Comparison of ENCODE assay signal across 11 cellular contexts in the genomic region with DNA sequence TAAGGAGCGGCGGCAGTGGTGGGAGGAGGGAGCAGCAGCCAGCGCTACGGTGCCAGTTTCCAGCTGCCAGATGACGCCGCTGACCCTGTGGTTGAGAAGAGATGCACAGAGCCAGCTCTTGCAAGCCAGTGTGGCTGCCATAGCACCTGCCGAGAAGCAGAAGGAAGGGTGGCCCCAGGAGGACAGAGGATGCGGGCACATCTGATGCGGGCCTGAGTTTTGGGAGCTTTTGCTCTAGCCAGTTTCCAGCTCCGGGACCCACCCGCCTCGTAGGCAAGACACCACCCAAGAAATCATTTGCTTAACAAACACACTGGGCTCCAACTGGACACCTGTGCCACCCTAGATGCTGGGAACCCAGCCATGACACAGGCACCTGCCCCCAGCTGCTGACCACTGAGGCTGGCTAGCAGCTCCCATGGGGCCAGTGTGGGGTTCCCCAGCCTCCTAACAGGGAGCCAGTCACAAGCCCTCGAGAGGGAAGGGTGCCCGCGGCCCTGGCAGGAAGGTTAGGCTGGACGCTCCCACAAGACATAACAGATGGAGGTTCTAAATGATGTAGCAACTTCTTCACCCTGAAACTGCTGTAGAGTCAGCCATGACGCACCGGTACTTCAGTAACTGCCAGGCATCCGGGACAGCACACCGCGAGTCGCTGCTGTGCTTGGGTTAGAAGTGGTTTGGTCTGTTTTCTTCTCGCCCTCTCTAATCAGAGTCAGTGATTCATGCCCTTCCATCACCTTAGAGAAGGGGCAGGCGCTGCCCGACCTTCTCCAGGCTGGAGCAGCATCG. TPM values are rescaled to one million over a fixed set of nuclear protein-coding genes. Genes with fewer than 3 reads are reported as not detected.
DNase-seq lines count a peak whose midpoint lies in the region; ATAC-seq and TF ChIP-seq lines count a peak whose summit lies in the region.
"Had no signal": no experiment of that assay in that cellular context is flagged by ENCODE, and none has a peak within 500 bp of the region (broad histone marks: within the 10 kb centered on the region; RNA-seq: fewer than 3 reads in every experiment).

No MANE protein-coding gene starts in this region.

- H3K27me3 ChIP-seq in right cardiac atrium (ENCODE audit: control insufficient read depth, insufficient read depth), result no peaks in the 10 kb centered on the region
- H3K27me3 ChIP-seq in MG63, result no peaks in the 10 kb centered on the region
- H3K27me3 ChIP-seq in dorsolateral prefrontal cortex, result no peaks in the 10 kb centered on the region
- H3K27me3 ChIP-seq in thyroid gland, result no peaks in the 10 kb centered on the region
- peaks cover 43% of the 10 kb centered on the region for H3K27me3 ChIP-seq in MM.1S (replicated peaks; ENCODE audit: insufficient read depth, low read length)
- H3K27me3 ChIP-seq: right lobe of liver had no signal

- no peak overlapping the region for H2AFZ ChIP-seq in MM.1S (ENCODE audit: low read length)

- intact Hi-C loops in Right ventricle myocardium inferior (cut with DNase I), result no loop called here
- intact Hi-C loops in right cardiac atrium (cut with DNase I), result no loop called here
- intact Hi-C loops in dorsolateral prefrontal cortex (cut with DNase I), result no loop called here
- intact Hi-C loops in thyroid gland (cut with DNase I), result no loop called here

- TF ChIP-seq CTCF in dorsolateral prefrontal cortex (IDR thresholded peaks at IDR 0.05 in 54 of 56, conservative IDR thresholded peaks at IDR 0.05 in 2 of 56; ENCODE audit: low read depth in 1 of 56, partially characterized antibody in 56 of 56) (no peak), thyroid gland (IDR thresholded peaks at IDR 0.05) (no peak), MM.1S (IDR thresholded peaks at IDR 0.05; ENCODE audit: low read length) (no peak)

- ATAC-seq in Right ventricle myocardium inferior (no peak), right cardiac atrium (no peak), GM19455 (IDR thresholded peaks at IDR 0.05; ENCODE audit: unreplicated experiment) (no peak)
- ATAC-seq: HCT116, right lobe of liver had no signal

- DNase-seq in Right ventricle myocardium inferior (ENCODE audit: missing footprints), result peak; percentile 53
- no peak for DNase-seq in right cardiac atrium
- DNase-seq in MG63, result peak; percentile 61
- DNase-seq in dorsolateral prefrontal cortex, result peak in 6 of 10 donors; percentile 3 to 41 (median 28)
- peak; percentile 81 to 87 for DNase-seq in thyroid gland
- no peak for DNase-seq in MM.1S
- DNase-seq in T-helper 9 cell, result no peak
- DNase-seq: NCI-H748 treated with DMSO at 0.1 percent for 48 hours had no signal

- H3K9me2 ChIP-seq in MM.1S (replicated peaks; ENCODE audit: insufficient read depth, low read length), result no peaks in the 10 kb centered on the region

- H3F3A ChIP-seq in MM.1S (ENCODE audit: insufficient read depth, low read length), result no peaks in the 10 kb centered on the region

- H3K9me3 ChIP-seq in right cardiac atrium (ENCODE audit: control insufficient read depth, low read length) (no peaks in the 10 kb centered on the region), MG63 (no peaks in the 10 kb centered on the region), thyroid gland (no peaks in the 10 kb centered on the region), MM.1S (replicated peaks; ENCODE audit: insufficient read depth, low read length) (no peaks in the 10 kb centered on the region)
- H3K9me3 ChIP-seq: right lobe of liver had no signal

- no peak overlapping the region for H3K4me2 ChIP-seq in MM.1S (ENCODE audit: low read depth, low read length)

- no peak overlapping the region for H3K9ac ChIP-seq in MM.1S (ENCODE audit: low read length)

- H3K79me2 ChIP-seq in MM.1S (ENCODE audit: low read length), result no peaks in the 10 kb centered on the region

- H3K27ac ChIP-seq in right cardiac atrium (ENCODE audit: low read length) (no peak overlapping the region), dorsolateral prefrontal cortex (peak overlapping the region in 1 of 59 donors; percentile 38), thyroid gland (peak overlapping the region in 1 of 3 donors; percentile 30), MM.1S (ENCODE audit: low read length) (no peak overlapping the region)
- H3K27ac ChIP-seq: right lobe of liver had no signal

- H3K36me3 ChIP-seq in MG63 (no peaks in the 10 kb centered on the region), thyroid gland (no peaks in the 10 kb centered on the region), MM.1S (replicated peaks; ENCODE audit: insufficient read depth, low read length) (no peaks in the 10 kb centered on the region)
- H3K36me3 ChIP-seq: right lobe of liver had no signal

- H3K4me1 ChIP-seq in right cardiac atrium (ENCODE audit: control insufficient read depth, insufficient read depth, low read length) (no peaks in the 10 kb centered on the region), thyroid gland (peaks cover 0 to 8% of the 10 kb centered on the region in 2 donors), MM.1S (ENCODE audit: low read length) (no peaks in the 10 kb centered on the region)
- H3K4me1 ChIP-seq: right lobe of liver had no signal

- WGBS in right cardiac atrium, result 88% methylated on average over 26 of the region's 26 CpGs
- 64 to 75% methylated on average over 24 to 25 of the region's 26 CpGs for WGBS in thyroid gland, 2 donors

- no peaks in the 10 kb centered on the region for H4K20me1 ChIP-seq in MM.1S (ENCODE audit: insufficient read depth, low read length)

- no peak for TF ChIP-seq POLR2A in thyroid gland (IDR thresholded peaks at IDR 0.05)

- H3K4me3 ChIP-seq in right cardiac atrium (ENCODE audit: low read length) (no peak overlapping the region), MG63 (no peak overlapping the region), dorsolateral prefrontal cortex (no peak overlapping the region), thyroid gland (replicated peaks in 1 of 3) (no peak overlapping the region), MM.1S (ENCODE audit: low read length) (no peak overlapping the region)
- H3K4me3 ChIP-seq: right lobe of liver had no signal

RNA-seq across cellular contexts. Expression of a gene that starts 8.9 kb away (rescaled TPM):
- total RNA-seq in Right ventricle myocardium inferior (0.51 TPM), right cardiac atrium (under 1 TPM; 0.23 to 0.40 (median 0.34) TPM), dorsolateral prefrontal cortex (10 to 100 TPM in 16 of 120 experiments, 1 to 10 TPM in 104; 3.0 to 16.7 (median 6.9) TPM), thyroid gland (1 to 10 TPM; 2.0 to 4.9 (median 2.4) TPM)
- 0.20 TPM for polyA plus RNA-seq in right cardiac atrium
- total RNA-seq in MG63 (2014; rRNA removed; shearing (Covaris generic); ENCODE audit: low replicate concordance), result 0.57 TPM in 1 of 2 replicates, not detected in the other

RNA-seq across cellular contexts. Expression of a gene that starts 34.9 kb away (rescaled TPM):
- total RNA-seq in Right ventricle myocardium inferior, result 21.0 TPM
- total RNA-seq in right cardiac atrium, result 10 to 100 TPM; 11.6 to 18.2 (median 14.6) TPM
- 20.8 TPM for polyA plus RNA-seq in right cardiac atrium
- total RNA-seq in MG63 (2014; rRNA removed; shearing (Covaris generic); ENCODE audit: low replicate concordance), result 9.8 and 21.4 TPM in 2 replicates
- 100 to 1,000 TPM in 5 of 120 experiments, 10 to 100 TPM in 115; 37.5 to 114 (median 72.2) TPM for total RNA-seq in dorsolateral prefrontal cortex
- 10 to 100 TPM; 14.6 to 25.1 (median 20.9) TPM for total RNA-seq in thyroid gland

Comparison
In these comparisons a context has a peak if more than half of its experiments do, and no peak if none do; other contexts are left out.
1. DNase-seq: peak in Right ventricle myocardium inferior (single experiment), MG63 (single experiment), dorsolateral prefrontal cortex (6 of 10) and thyroid gland (2 of 2); none in right cardiac atrium (0 of 3), MM.1S (single experiment) and T-helper 9 cell (single experiment).